8 cellular contexts compared by ENCODE assay signal in the genomic region with DNA sequence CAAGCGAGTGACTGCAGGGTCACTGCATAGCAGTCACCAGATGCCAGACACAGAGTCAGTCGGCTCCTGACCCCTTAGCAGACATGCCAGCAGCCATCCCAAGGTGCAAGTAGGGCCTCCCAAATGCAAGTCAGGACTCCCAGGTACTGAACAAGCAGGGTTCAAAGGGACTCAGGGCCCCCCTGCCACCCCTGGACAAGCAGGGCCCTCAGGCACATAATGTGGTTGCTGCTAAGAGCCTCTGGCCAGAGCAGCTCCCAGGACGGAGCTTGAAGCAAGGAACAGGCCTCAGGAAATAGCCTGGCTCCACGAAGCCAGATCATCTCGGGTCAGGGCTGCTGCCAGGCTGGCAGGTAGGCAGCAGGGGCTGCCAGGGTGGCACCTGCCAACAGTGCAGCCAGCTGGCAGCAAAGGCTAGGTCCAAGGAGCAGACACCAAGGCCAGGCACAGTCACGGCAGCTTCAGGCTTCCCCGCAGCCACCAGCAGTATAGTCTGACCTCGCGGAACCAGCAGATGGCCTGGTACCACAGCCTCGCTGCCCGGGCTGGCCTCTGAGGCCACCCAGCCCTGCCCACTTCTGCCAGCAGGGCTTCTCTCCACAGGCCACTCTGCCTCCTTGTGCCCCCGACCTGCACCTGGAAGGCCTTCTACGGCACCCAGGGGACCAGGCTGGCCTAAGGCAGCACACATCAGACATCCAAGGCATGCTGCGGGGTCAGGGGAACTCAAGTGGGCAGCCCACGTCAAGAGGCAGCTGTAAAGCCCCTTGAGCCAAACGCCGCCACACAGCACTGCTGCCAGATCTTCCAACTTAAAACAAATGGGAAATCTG. TPM values are rescaled to one million over a fixed set of nuclear protein-coding genes. Genes with fewer than 3 reads are reported as not detected.
DNase-seq lines count a peak whose midpoint lies in the region; ATAC-seq and TF ChIP-seq lines count a peak whose summit lies in the region.

No MANE protein-coding gene starts in this region.

- H3K79me2 ChIP-seq in H9 (ENCODE audit: insufficient read depth, low read length), result peaks cover 66% of the 10 kb centered on the region; the same call in 1 of the 2 replicates

- H4K91ac ChIP-seq in H9 (ENCODE audit: insufficient read length, low read depth, low read length), result no peak overlapping the region

- H3K36me3 Mint-ChIP-seq in H9 (ENCODE audit: insufficient read depth in 1 of 3, low read depth in 3 of 3) (peaks cover 0 to 15% (median 0%) of the 10 kb centered on the region in 3 experiments; a peak in 2 of 7 replicates), T-cell (peaks cover 60% of the 10 kb centered on the region)

- H3K27ac ChIP-seq in H9 (ENCODE audit: insufficient read length, low read depth, low read length) (no peak overlapping the region), esophagus muscularis mucosa (replicated peaks in 1 of 4) (peak overlapping the region; percentile 91 to 97 (median 96)), rectal smooth muscle tissue (ENCODE audit: low read depth, low read length) (peak overlapping the region; percentile 98)

- no peak overlapping the region for H4K5ac ChIP-seq in H9 (ENCODE audit: insufficient read length, low read depth, low read length)

- H3K56ac ChIP-seq in H9 (ENCODE audit: insufficient read length, low read depth, low read length), result no peak overlapping the region

- H4K8ac ChIP-seq in H9 (replicated peaks; ENCODE audit: insufficient read length, low read depth, low read length), result no peak overlapping the region

- no peak overlapping the region for H2BK15ac ChIP-seq in H9 (ENCODE audit: low read depth, low read length)

- H3K4ac ChIP-seq in H9 (ENCODE audit: low read depth, low read length), result no peak overlapping the region

- no peak overlapping the region for H3K23ac ChIP-seq in H9 (ENCODE audit: insufficient read length, low read depth, low read length)

- H2AFZ ChIP-seq in H9 (ENCODE audit: low read length), result no peak overlapping the region

- peaks cover 10% of the 10 kb centered on the region for H3K79me1 ChIP-seq in H9 (ENCODE audit: insufficient read depth, low read depth, low read length, poor library complexity, severe bottlenecking)

- H2BK20ac ChIP-seq in H9 (ENCODE audit: low read depth, low read length, poor library complexity, severe bottlenecking), result no peak overlapping the region

- H3K4me3 ChIP-seq in esophagus muscularis mucosa, result peak overlapping the region in 3 of 4 donors; percentile 2 to 12 (median 9)
- H3K4me3 ChIP-seq in rectal smooth muscle tissue (ENCODE audit: low read length), result peak overlapping the region; percentile 45

- H3K9me3 Mint-ChIP-seq in H9, result no peaks in the 10 kb centered on the region; a peak in 1 of 5 replicates
- H3K9me3 Mint-ChIP-seq in T-cell, result no peaks in the 10 kb centered on the region

- no peak for ATAC-seq in T-cell (replicated peaks in 1 of 4)
- ATAC-seq in HG02610 (IDR thresholded peaks at IDR 0.05; ENCODE audit: unreplicated experiment), result no peak
- ATAC-seq in HG03439 (IDR thresholded peaks at IDR 0.05; ENCODE audit: unreplicated experiment), result no peak
- no peak for ATAC-seq in HG02588 (IDR thresholded peaks at IDR 0.05; ENCODE audit: unreplicated experiment)

- H3K27me3 Mint-ChIP-seq in H9 (ENCODE audit: low read depth) (no peaks in the 10 kb centered on the region; the same call in 1 of the 2 replicates), T-cell (no peaks in the 10 kb centered on the region)

- H2BK120ac ChIP-seq in H9 (ENCODE audit: low read depth, low read length, poor library complexity, severe bottlenecking), result no peak overlapping the region

- H2BK12ac ChIP-seq in H9 (ENCODE audit: insufficient read length, low read depth, low read length), result no peak overlapping the region

- no peak overlapping the region for H3K18ac ChIP-seq in H9 (ENCODE audit: insufficient read length, low read depth, low read length)

- H3K4me1 Mint-ChIP-seq in H9 (peaks cover 71 to 84% of the 10 kb centered on the region in 2 experiments), T-cell (peaks cover 72 to 85% (median 83%) of the 10 kb centered on the region in 3 donors)

- no peak overlapping the region for H3K4me3 Mint-ChIP-seq in H9
- peak overlapping the region; percentile 91 to 97 (median 96) for H3K4me3 Mint-ChIP-seq in T-cell

- H3K9ac ChIP-seq in H9 (ENCODE audit: extremely low read depth, insufficient read length, low read length) (no peak overlapping the region), rectal smooth muscle tissue (ENCODE audit: low read length) (peak overlapping the region; percentile 21)

- CTCF ChIA-PET in T-cell (lab: Charles Lee), result interaction anchor here in 1 of 2 donors (1.3 kb wide), 1 partner anchor 62 kb away, joined by 4 read pairs; no protein-coding TSS in a partner anchor

- H3K14ac ChIP-seq in H9 (ENCODE audit: insufficient read depth, low read length), result no peak overlapping the region; the same call in 1 of the 2 replicates

- intact Hi-C loops in esophagus muscularis mucosa (cut with DNase I), result loop anchor here (10.0 kb wide), 1 partner anchor 121 kb away; no protein-coding TSS in a partner anchor

- no peak for TF ChIP-seq EP300 in esophagus muscularis mucosa (IDR thresholded peaks at IDR 0.05)

- H3K27me3 ChIP-seq in H9 (ENCODE audit: insufficient read depth, low read length), result no peaks in the 10 kb centered on the region
- H3K27me3 ChIP-seq in esophagus muscularis mucosa, result peaks cover 0 to 4% (median 0%) of the 10 kb centered on the region in 4 donors
- H3K27me3 ChIP-seq in rectal smooth muscle tissue (ENCODE audit: control insufficient read depth, insufficient read depth, low read length), result no peaks in the 10 kb centered on the region

- DNase-seq in H9 (peak; percentile 31), T-cell (no peak), esophagus muscularis mucosa (ENCODE audit: extremely low spot score) (no peak), NCI-H226 (no peak)

- H3K27ac Mint-ChIP-seq in H9, result peak overlapping the region in 2 of 3 experiments; percentile 68 to 70; a peak in 2 of 7 replicates
- peak overlapping the region; percentile 88 to 99 for H3K27ac Mint-ChIP-seq in T-cell

- no CpG with 5 or more reads among the region's 17 CpGs for WGBS in H9 (ENCODE audit: extremely low coverage, insufficient read length, low lambda C conversion rate)
- 51% methylated on average over 12 of the region's 17 CpGs for WGBS in esophagus muscularis mucosa

- H4K20me1 ChIP-seq in H9 (ENCODE audit: control insufficient read depth, insufficient read depth, insufficient read length), result peaks cover 4% of the 10 kb centered on the region

- no peaks in the 10 kb centered on the region for H3K9me3 ChIP-seq in H9 (ENCODE audit: control insufficient read depth, low read depth, low read length)
- no peaks in the 10 kb centered on the region for H3K9me3 ChIP-seq in esophagus muscularis mucosa

- H3T11ph ChIP-seq in H9 (ENCODE audit: low read length), result no peak overlapping the region

- no peaks in the 10 kb centered on the region for H3K36me3 ChIP-seq in esophagus muscularis mucosa
- no peaks in the 10 kb centered on the region for H3K36me3 ChIP-seq in rectal smooth muscle tissue (ENCODE audit: control insufficient read depth, insufficient read depth, low read length)

- TF ChIP-seq CTCF in H9 (conservative IDR thresholded peaks at IDR 0.05) (no peak), esophagus muscularis mucosa (IDR thresholded peaks at IDR 0.05) (peak in 1 of 3 experiments; percentile 5)

- POLR2A ChIA-PET in T-cell (lab: Charles Lee), result interaction anchor here in 1 of 2 donors (1.0 kb wide), 1 partner anchor 34 kb away, joined by 3 read pairs; no protein-coding TSS in a partner anchor

- H3K4me1 ChIP-seq in H9 (ENCODE audit: insufficient read depth, low read length) (peaks cover 9% of the 10 kb centered on the region; the same call in 1 of the 2 replicates), esophagus muscularis mucosa (peaks cover 98 to 100% (median 100%) of the 10 kb centered on the region in 4 donors), rectal smooth muscle tissue (ENCODE audit: control insufficient read depth, insufficient read depth, low read length) (peaks cover 91% of the 10 kb centered on the region)

- H2BK5ac ChIP-seq in H9 (ENCODE audit: insufficient read length, low read length), result no peak overlapping the region

- H3K23me2 ChIP-seq in H9 (ENCODE audit: insufficient read length, low read depth, low read length, poor library complexity, severe bottlenecking), result no peaks in the 10 kb centered on the region

- TF ChIP-seq POLR2A in esophagus muscularis mucosa (IDR thresholded peaks at IDR 0.05; ENCODE audit: low read depth), result no peak

- H2AK5ac ChIP-seq in H9 (ENCODE audit: insufficient read length, low read length), result no peak overlapping the region

- H3K4me2 ChIP-seq in H9 (ENCODE audit: insufficient read depth, insufficient read length, low read length), result no peak overlapping the region

RNA-seq across cellular contexts. Expression of gene EEIG1, which starts 7.4 kb away (rescaled TPM):
- total RNA-seq in H9 (2021) (52.3 and 59.5 TPM in 2 replicates), T-cell (100 to 1,000 TPM; 351 to 746 (median 698) TPM), esophagus muscularis mucosa (10 to 100 TPM; 12.4 to 29.5 (median 20.0) TPM)

RNA-seq across cellular contexts. Expression of gene DPM2, which starts 35.7 kb away (rescaled TPM):
- total RNA-seq in H9 (2021), result 44.7 and 46.1 TPM in 2 replicates
- total RNA-seq in T-cell, result 10 to 100 TPM; 32.3 to 66.5 (median 60.5) TPM
- 10 to 100 TPM in 1 of 4 donors, 1 to 10 TPM in 3; 6.6 to 13.3 (median 8.5) TPM for total RNA-seq in esophagus muscularis mucosa

RNA-seq across cellular contexts. Expression of gene PIP5KL1, which starts 42.8 kb away (rescaled TPM):
- total RNA-seq in H9 (2021) (9.0 and 11.6 TPM in 2 replicates), T-cell (1 to 10 TPM in 4 of 5 donors, under 1 TPM in 1; 0.99 to 5.6 (median 2.6) TPM), esophagus muscularis mucosa (1 to 10 TPM; 1.3 to 2.8 (median 2.2) TPM)

RNA-seq across cellular contexts. Expression of gene ST6GALNAC4, which starts 56.5 kb away (rescaled TPM):
- 15.4 and 16.5 TPM in 2 replicates for total RNA-seq in H9 (2021)
- total RNA-seq in T-cell, result 10 to 100 TPM; 24.9 to 40.7 (median 35.1) TPM
- total RNA-seq in esophagus muscularis mucosa, result 10 to 100 TPM; 20.3 to 44.8 (median 35.9) TPM

Comparison
In these comparisons a context has a peak if more than half of its experiments do, and no peak if none do; other contexts are left out.
1. H3K4me3 Mint-ChIP-seq: peak in T-cell (3 of 3); none in H9 (0 of 2).